1 cellular context compared by ENCODE assay signal in genomic region chr6:135161996-135162395, GRCh38.
TF ChIP-seq lines count a peak whose summit lies in the region.

No MANE protein-coding gene starts in this region.

TF ChIP-seq in GM12878, 131 proteins besides CTCF, POLR2A, EP300 and RAD21 (continued from another document):
- no peak for TF ChIP-seq CEBPZ (IDR thresholded peaks at IDR 0.05; ENCODE audit: low read depth, low read length)
- no peak for TF ChIP-seq RAD51 (IDR thresholded peaks at IDR 0.05)
- peak; percentile 21 to 49; a peak in 2 of 4 replicates for TF ChIP-seq IKZF2 (IDR thresholded peaks at IDR 0.05)
- TF ChIP-seq SIN3A (IDR thresholded peaks at IDR 0.05; ENCODE audit: low read depth, low read length): no peak
- no peak for TF ChIP-seq PAX8 (IDR thresholded peaks at IDR 0.05)
- TF ChIP-seq ZNF687 (IDR thresholded peaks at IDR 0.05): peak; percentile 74
- no peak for TF ChIP-seq USF1 (IDR thresholded peaks at IDR 0.05; ENCODE audit: borderline replicate concordance, extremely low read length, insufficient read depth, low read depth, low read length)
- no peak for TF ChIP-seq SP1 (IDR thresholded peaks at IDR 0.05; ENCODE audit: low read depth, low read length)
- no peak for TF ChIP-seq E2F8 (IDR thresholded peaks at IDR 0.05; ENCODE audit: low read depth, partially characterized antibody)
- no peak for TF ChIP-seq BACH1 (IDR thresholded peaks at IDR 0.05; ENCODE audit: borderline replicate concordance)
- TF ChIP-seq NFIC (IDR thresholded peaks at IDR 0.05; ENCODE audit: low read depth, low read length): 0 out of 2 replicates have a peak, but pooled peaks have one; percentile 13
- no peak for TF ChIP-seq SMARCA5 (IDR thresholded peaks at IDR 0.05)
- no peak for TF ChIP-seq SMC3 (IDR thresholded peaks at IDR 0.05; ENCODE audit: borderline replicate concordance, low read length)
- TF ChIP-seq CREB1 (IDR thresholded peaks at IDR 0.05; ENCODE audit: low read depth): 0 out of 2 replicates have a peak, but pooled peaks have one; percentile 16
- 0 out of 4 replicates have a peak, but pooled peaks of 1 of the 2 experiments have one; percentile 36 for TF ChIP-seq CEBPB (IDR thresholded peaks at IDR 0.05; ENCODE audit: borderline replicate concordance in 1 of 2, low read depth in 2 of 2, low read length in 2 of 2)
- TF ChIP-seq BMI1 (IDR thresholded peaks at IDR 0.05; ENCODE audit: borderline replicate concordance): no peak
- TF ChIP-seq ATF2 (IDR thresholded peaks at IDR 0.05; ENCODE audit: low read length): peak; percentile 59
- TF ChIP-seq RELA (IDR thresholded peaks at IDR 0.05; ENCODE audit: borderline replicate concordance, partially characterized antibody): no peak
- no peak for TF ChIP-seq JUND (IDR thresholded peaks at IDR 0.05; ENCODE audit: low read depth, low read length)
- no peak for TF ChIP-seq POU2F2 (IDR thresholded peaks at IDR 0.05; ENCODE audit: borderline replicate concordance, low read depth, low read length)
- TF ChIP-seq GATAD2B (conservative IDR thresholded peaks at IDR 0.05; ENCODE audit: low read depth): no peak
- TF ChIP-seq POLR2AphosphoS5 (IDR thresholded peaks at IDR 0.05; ENCODE audit: low read length): no peak
- TF ChIP-seq ETV6 (conservative IDR thresholded peaks at IDR 0.05 in 1 of 2, IDR thresholded peaks at IDR 0.05 in 1 of 2; ENCODE audit: borderline replicate concordance in 1 of 2, low read depth in 1 of 2): peak in 1 of 2 experiments; percentile 33; a peak in 1 of 4 replicates
- no peak for TF ChIP-seq SIX5 (IDR thresholded peaks at IDR 0.05; ENCODE audit: low read depth, low read length, severe bottlenecking)
- no peak for TF ChIP-seq MEF2B (IDR thresholded peaks at IDR 0.05; ENCODE audit: partially characterized antibody, poor library complexity, severe bottlenecking)
- 0 out of 2 replicates have a peak, but pooled peaks have one; percentile 26 for TF ChIP-seq PML (IDR thresholded peaks at IDR 0.05; ENCODE audit: low read length)
- no peak for TF ChIP-seq TCF12 (IDR thresholded peaks at IDR 0.05; ENCODE audit: low read depth, low read length)
- TF ChIP-seq SKIL (IDR thresholded peaks at IDR 0.05; ENCODE audit: low read depth, poor library complexity, severe bottlenecking): peak; percentile 29
- TF ChIP-seq USF2 (IDR thresholded peaks at IDR 0.05; ENCODE audit: borderline replicate concordance, low read depth, low read length): no peak
- TF ChIP-seq SMAD5 (IDR thresholded peaks at IDR 0.05; ENCODE audit: low read depth): no peak
- TF ChIP-seq REST (IDR thresholded peaks at IDR 0.05; ENCODE audit: low read depth, low read length): no peak
- no peak for TF ChIP-seq ZSCAN29 (IDR thresholded peaks at IDR 0.05)
- no peak for TF ChIP-seq ZNF384 (IDR thresholded peaks at IDR 0.05; ENCODE audit: borderline replicate concordance, low read depth, low read length)
- TF ChIP-seq ASH2L (IDR thresholded peaks at IDR 0.05; ENCODE audit: borderline replicate concordance, low read depth): no peak
- TF ChIP-seq RELB (IDR thresholded peaks at IDR 0.05; ENCODE audit: low read depth): peak; percentile 33; the same call in 1 of the 2 replicates
